18 cellular contexts compared by ENCODE assay signal in the genomic region with DNA sequence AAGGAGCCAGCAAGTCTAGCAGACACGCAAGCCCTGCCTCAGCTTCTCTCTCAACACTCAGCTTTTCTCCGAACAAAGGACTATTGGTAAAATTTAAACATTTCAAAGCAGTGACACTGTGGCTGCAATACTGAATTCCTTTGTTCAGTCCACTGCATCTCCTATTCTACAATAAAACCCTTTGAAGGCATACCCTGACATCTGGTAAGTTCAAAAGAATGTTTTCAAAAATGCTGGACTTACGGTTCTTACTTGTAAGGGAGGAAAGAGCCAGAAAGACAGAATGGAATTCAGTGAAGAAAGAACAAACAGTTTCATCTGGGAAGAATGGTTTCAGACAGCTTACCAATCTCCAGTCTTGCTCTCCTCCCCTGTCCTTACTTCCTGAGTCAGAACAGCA. TPM values are rescaled to one million over a fixed set of nuclear protein-coding genes. Genes with fewer than 3 reads are reported as not detected.
A peak's percentile ranks its signal among the peaks of the same experiment; 100 is the strongest.
DNase-seq lines count a peak whose midpoint lies in the region; ATAC-seq and TF ChIP-seq lines count a peak whose summit lies in the region.
"Had no signal": no experiment of that assay in that cellular context is flagged by ENCODE, and none has a peak within 500 bp of the region (broad histone marks: within the 10 kb centered on the region; RNA-seq: fewer than 3 reads in every experiment).

No MANE protein-coding gene starts in this region.

- H3K4me3 Mint-ChIP-seq in neural crest cell = no peak overlapping the region
- H3K4me3 Mint-ChIP-seq: CD14-positive monocyte; CD4-positive, alpha-beta memory T cell had no signal

- no peak for ATAC-seq in GM19397 (IDR thresholded peaks at IDR 0.05; ENCODE audit: unreplicated experiment)
- ATAC-seq in Right ventricle myocardium superior (ENCODE audit: poor library complexity) = no peak
- no peak for ATAC-seq in GM21717 (IDR thresholded peaks at IDR 0.05; ENCODE audit: unreplicated experiment)

- no peaks in the 10 kb centered on the region for H3K27me3 Mint-ChIP-seq in neural crest cell (ENCODE audit: low read depth)
- H3K27me3 Mint-ChIP-seq: CD4-positive, alpha-beta memory T cell had no signal

- no peaks in the 10 kb centered on the region for H3K36me3 ChIP-seq in mesodermal cell (ENCODE audit: control insufficient read depth, insufficient read depth, low read length)
- no peaks in the 10 kb centered on the region for H3K36me3 ChIP-seq in adrenal gland (replicated peaks in 1 of 2)
- H3K36me3 ChIP-seq: HAP-1 had no signal

- H3K9me3 Mint-ChIP-seq in neural crest cell = no peaks in the 10 kb centered on the region

- no peaks in the 10 kb centered on the region for H3K36me3 Mint-ChIP-seq in neural crest cell (ENCODE audit: low read depth)
- H3K36me3 Mint-ChIP-seq: CD14-positive monocyte; CD4-positive, alpha-beta memory T cell had no signal

- H3K4me3 ChIP-seq in mesodermal cell (ENCODE audit: extremely low read depth, insufficient read depth, low read length, poor library complexity, severe bottlenecking) (no peak overlapping the region), adrenal gland (no peak overlapping the region)
- H3K4me3 ChIP-seq: HAP-1 had no signal

- H3K9me3 ChIP-seq in mesodermal cell (ENCODE audit: control insufficient read depth, low read length) (no peaks in the 10 kb centered on the region), adrenal gland (replicated peaks in 1 of 3) (no peaks in the 10 kb centered on the region)
- H3K9me3 ChIP-seq: HAP-1 had no signal

- peak overlapping the region; percentile 70 for H3K27ac Mint-ChIP-seq in neural crest cell (ENCODE audit: unreplicated experiment)
- H3K27ac Mint-ChIP-seq: CD14-positive monocyte; CD4-positive, alpha-beta memory T cell had no signal

- intact Hi-C loops in Right ventricle myocardium superior (cut with DNase I) (no loop called here), adrenal gland (cut with DNase I) (no loop called here)

- WGBS in mesodermal cell (ENCODE audit: insufficient coverage in 2 of 2), 2 experiments = 88 to 94% methylated on average over 2 to 3 of the region's 3 CpGs
- WGBS in adrenal gland, 4 donors = 52 to 76% (median 65%) methylated on average over 3 of the region's 3 CpGs

- H3K27ac ChIP-seq in mesodermal cell (ENCODE audit: low read depth, low read length, severe bottlenecking) (peak overlapping the region; percentile 55), adrenal gland (no peak overlapping the region)

- no peaks in the 10 kb centered on the region for H3K27me3 ChIP-seq in adrenal gland

- TF ChIP-seq POLR2A in adrenal gland (IDR thresholded peaks at IDR 0.05) = no peak

- no peak for TF ChIP-seq CTCF in neural crest cell (conservative IDR thresholded peaks at IDR 0.05)
- TF ChIP-seq CTCF in adrenal gland (IDR thresholded peaks at IDR 0.05) = no peak

- H3K4me1 ChIP-seq in mesodermal cell (ENCODE audit: control insufficient read depth, insufficient read depth, low read length, poor library complexity, severe bottlenecking) (peaks cover 11% of the 10 kb centered on the region), adrenal gland (replicated peaks in 1 of 2) (no peaks in the 10 kb centered on the region)
- H3K4me1 ChIP-seq: HAP-1 had no signal

- H3K4me1 Mint-ChIP-seq in neural crest cell = peaks cover 14% of the 10 kb centered on the region
- H3K4me1 Mint-ChIP-seq: CD14-positive monocyte; CD4-positive, alpha-beta memory T cell had no signal

- peak; percentile 51 for DNase-seq in foreskin melanocyte
- DNase-seq in neural crest cell (ENCODE audit: low read depth, low spot score) = no peak
- peak; percentile 9 for DNase-seq in superior temporal gyrus (ENCODE audit: extremely low spot score)
- no peak for DNase-seq in Right ventricle myocardium superior
- DNase-seq in adrenal gland = no peak
- DNase-seq: AML-193; Calu3; CD4-positive, alpha-beta memory T cell; DMS79 treated with DMSO at 0.1 percent for 48 hours; GF-D8 had no signal

RNA-seq across cellular contexts. Expression of a gene that starts 12.7 kb away (rescaled TPM):
- polyA plus RNA-seq in mesodermal cell (2013, experiment 1 of 2) = not detected
- not detected for polyA plus RNA-seq in mesodermal cell (2013, experiment 2 of 2)
- total RNA-seq in neural crest cell = not detected in 2 replicates
- not detected for total RNA-seq in Right ventricle myocardium superior
- not detected for total RNA-seq in adrenal gland
- polyA plus RNA-seq in adrenal gland = not detected
- total RNA-seq: Calu3; CD4-positive, alpha-beta memory T cell; H4; HT-29 had no signal
- polyA plus RNA-seq: BJ; CD14-positive monocyte; CD4-positive, alpha-beta memory T cell had no signal

RNA-seq across cellular contexts. Expression of a gene that starts 18.2 kb away (rescaled TPM):
- not detected for polyA plus RNA-seq in mesodermal cell (2013, experiment 1 of 2)
- not detected for polyA plus RNA-seq in mesodermal cell (2013, experiment 2 of 2)
- not detected in 2 replicates for total RNA-seq in neural crest cell
- total RNA-seq in Right ventricle myocardium superior = not detected
- total RNA-seq in adrenal gland = not detected
- not detected for polyA plus RNA-seq in adrenal gland
- total RNA-seq: Calu3; CD4-positive, alpha-beta memory T cell; H4; HT-29 had no signal
- polyA plus RNA-seq: BJ; CD14-positive monocyte; CD4-positive, alpha-beta memory T cell had no signal

RNA-seq across cellular contexts. Expression of a gene that starts 20.9 kb away (rescaled TPM):
- polyA plus RNA-seq in mesodermal cell (2013, experiment 1 of 2) = not detected
- not detected for polyA plus RNA-seq in mesodermal cell (2013, experiment 2 of 2)
- total RNA-seq in neural crest cell (not detected in 2 replicates), Right ventricle myocardium superior (not detected), adrenal gland (not detected)
- polyA plus RNA-seq in adrenal gland = not detected
- total RNA-seq: Calu3; CD4-positive, alpha-beta memory T cell; H4; HT-29 had no signal
- polyA plus RNA-seq: BJ; CD14-positive monocyte; CD4-positive, alpha-beta memory T cell had no signal

RNA-seq across cellular contexts. Expression of a gene that starts 41.1 kb away (rescaled TPM):
- not detected for polyA plus RNA-seq in mesodermal cell (2013, experiment 1 of 2)
- polyA plus RNA-seq in mesodermal cell (2013, experiment 2 of 2) = not detected
- not detected in 2 replicates for total RNA-seq in neural crest cell
- total RNA-seq in Right ventricle myocardium superior = not detected
- not detected for total RNA-seq in adrenal gland
- not detected for polyA plus RNA-seq in adrenal gland
- total RNA-seq: Calu3; CD4-positive, alpha-beta memory T cell; H4; HT-29 had no signal
- polyA plus RNA-seq: BJ; CD14-positive monocyte; CD4-positive, alpha-beta memory T cell had no signal

RNA-seq across cellular contexts. Expression of a gene that starts 42.3 kb away (rescaled TPM):
- not detected for polyA plus RNA-seq in mesodermal cell (2013, experiment 1 of 2)
- polyA plus RNA-seq in mesodermal cell (2013, experiment 2 of 2) = not detected
- total RNA-seq in neural crest cell (not detected in 2 replicates), Right ventricle myocardium superior (not detected), adrenal gland (not detected)
- not detected for polyA plus RNA-seq in adrenal gland
- total RNA-seq: Calu3; CD4-positive, alpha-beta memory T cell; H4; HT-29 had no signal
- polyA plus RNA-seq: BJ; CD14-positive monocyte; CD4-positive, alpha-beta memory T cell had no signal

Comparison
In these comparisons a context has a peak if more than half of its experiments do, and no peak if none do; other contexts are left out.
1. DNase-seq: peak in foreskin melanocyte (single experiment) and superior temporal gyrus (single experiment); none in neural crest cell (single experiment), Right ventricle myocardium superior (single experiment) and adrenal gland (0 of 7).